ENCODE assay signal across 21 cellular contexts in genomic region chr5:34416501-34417008, GRCh38.
A peak's percentile ranks its signal among the peaks of the same experiment; 100 is the strongest.
DNase-seq lines count a peak whose midpoint lies in the region; ATAC-seq, FAIRE-seq and TF ChIP-seq lines count a peak whose summit lies in the region.
"Had no signal": no experiment of that assay in that cellular context is flagged by ENCODE, and none has a peak within 500 bp of the region (broad histone marks: within the 10 kb centered on the region; RNA-seq: fewer than 3 reads in every experiment).

No MANE protein-coding gene starts in this region.

- no peak overlapping the region for H3K4me3 Mint-ChIP-seq in GM23338
- H3K4me3 Mint-ChIP-seq in neural progenitor cell, result no peak overlapping the region

- in situ Hi-C loops in GM12878 (cut with MboI), result no loop called here

- peaks cover 42% of the 10 kb centered on the region for H3K36me3 Mint-ChIP-seq in GM23338 (ENCODE audit: low read depth)
- H3K36me3 Mint-ChIP-seq in neural progenitor cell, result peaks cover 3% of the 10 kb centered on the region

- H4K20me1 ChIP-seq in GM23338 (replicated peaks; ENCODE audit: insufficient read depth), result no peaks in the 10 kb centered on the region
- no peaks in the 10 kb centered on the region for H4K20me1 ChIP-seq in GM12878 (ENCODE audit: control insufficient read depth, insufficient read depth)
- no peaks in the 10 kb centered on the region for H4K20me1 ChIP-seq in neural progenitor cell (ENCODE audit: low read depth)

- H3K4me2 ChIP-seq in GM23338 (peak overlapping the region; percentile 17), GM12878 (ENCODE audit: control insufficient read depth, insufficient read depth) (no peak overlapping the region), neural progenitor cell (no peak overlapping the region)
- H3K4me2 ChIP-seq: A549 had no signal

- H3K27ac Mint-ChIP-seq in GM23338 (peak overlapping the region; percentile 93), neural progenitor cell (no peak overlapping the region)

- TF ChIP-seq EP300 in GM12878 (IDR thresholded peaks at IDR 0.05; ENCODE audit: borderline replicate concordance in 1 of 2, control insufficient read depth in 1 of 2, low read depth in 2 of 2, low read length in 2 of 2), result no peak

- POLR2A ChIA-PET in GM12878 (lab: Charles Lee), result no interaction called here

- H3K9me2 ChIP-seq in GM23338 (ENCODE audit: insufficient read depth), result no peaks in the 10 kb centered on the region

- H3K4me3 ChIP-seq in GM23338 (no peak overlapping the region), HUES64 (ENCODE audit: low read length) (no peak overlapping the region; the same call in 1 of the 2 replicates), GM12878 (no peak overlapping the region), neural progenitor cell (no peak overlapping the region), uterus (no peak overlapping the region)
- H3K4me3 ChIP-seq: A549, SJCRH30 had no signal

- TF ChIP-seq POLR2A in GM12878 (IDR thresholded peaks at IDR 0.05; ENCODE audit: low read depth, low read length) (no peak), uterus (IDR thresholded peaks at IDR 0.05) (no peak)

- ATAC-seq in GM23338 (no peak; the same call in 2 of the 3 replicates), GM12878 (no peak), GM18498 (IDR thresholded peaks at IDR 0.05; ENCODE audit: unreplicated experiment) (no peak), GM21723 (IDR thresholded peaks at IDR 0.05; ENCODE audit: unreplicated experiment) (no peak)
- ATAC-seq: A549, Panc1 had no signal

- peaks cover 33% of the 10 kb centered on the region for H3K9me3 ChIP-seq in HUES64 (ENCODE audit: insufficient read depth, low read depth, low read length)
- H3K9me3 ChIP-seq in GM12878 (replicated peaks; ENCODE audit: control insufficient read depth, insufficient read depth, low read length), result no peaks in the 10 kb centered on the region; the same call in 2 of the 3 replicates
- H3K9me3 ChIP-seq in neural progenitor cell (ENCODE audit: low read depth), result peaks cover 19% of the 10 kb centered on the region
- H3K9me3 ChIP-seq in uterus, result no peaks in the 10 kb centered on the region
- H3K9me3 ChIP-seq: A549, BE2C had no signal

- H3K4me1 ChIP-seq in GM23338 (ENCODE audit: insufficient read depth) (peaks cover 42% of the 10 kb centered on the region), HUES64 (ENCODE audit: insufficient read depth, low read length) (peaks cover 52% of the 10 kb centered on the region), GM12878 (ENCODE audit: control insufficient read depth, insufficient read depth, low read length) (no peaks in the 10 kb centered on the region), neural progenitor cell (peaks cover 17% of the 10 kb centered on the region), uterus (no peaks in the 10 kb centered on the region)
- H3K4me1 ChIP-seq: BE2C had no signal

- SMC1A ChIA-PET in GM12878 (lab: Charles Lee; ENCODE audit: uncharacterized antibody, unreplicated experiment), result no interaction called here

- H3K27me3 Mint-ChIP-seq in GM23338 (ENCODE audit: insufficient read depth, low read depth, poor library complexity) (peaks cover 6% of the 10 kb centered on the region), neural progenitor cell (ENCODE audit: insufficient read depth, low read depth) (peaks cover 2% of the 10 kb centered on the region)

- FAIRE-seq in GM12878 (lab: Jason Lieb, UNC), result no peak
- FAIRE-seq: A549, HTR-8/SVneo had no signal

- H3K27ac ChIP-seq in GM23338 (ENCODE audit: low read depth) (peak overlapping the region; percentile 96), HUES64 (ENCODE audit: low read depth, low read length) (peak overlapping the region; percentile 88), GM12878 (ENCODE audit: control insufficient read depth, insufficient read depth) (no peak overlapping the region), neural progenitor cell (no peak overlapping the region), uterus (no peak overlapping the region)
- H3K27ac ChIP-seq: A549, SJCRH30 had no signal

- H2AFZ ChIP-seq in GM23338 (no peak overlapping the region), GM12878 (ENCODE audit: control insufficient read depth, low read depth, low read length) (peak overlapping the region; percentile 84), neural progenitor cell (replicated peaks) (peak overlapping the region; percentile 20)

- H3K79me2 ChIP-seq in GM23338 (replicated peaks; ENCODE audit: insufficient read depth) (no peaks in the 10 kb centered on the region), GM12878 (ENCODE audit: control insufficient read depth, insufficient read depth, low read length) (no peaks in the 10 kb centered on the region), neural progenitor cell (ENCODE audit: low read depth) (no peaks in the 10 kb centered on the region)

- CTCF ChIA-PET in GM12878 (lab: Yijun Ruan, JAX), result interaction anchor here (0.6 to 0.9 kb wide), 3 partner anchors 30 to 779 kb away, joined by 3 read pairs; no protein-coding TSS in a partner anchor

- H3K36me3 ChIP-seq in GM23338 (ENCODE audit: insufficient read depth) (peaks cover 18% of the 10 kb centered on the region), HUES64 (ENCODE audit: insufficient read depth, low read length) (peaks cover 6% of the 10 kb centered on the region; the same call in 1 of the 2 replicates), GM12878 (ENCODE audit: control insufficient read depth in 2 of 2, insufficient read depth in 2 of 2, low read length in 1 of 2) (no peaks in the 10 kb centered on the region), neural progenitor cell (no peaks in the 10 kb centered on the region), uterus (no peaks in the 10 kb centered on the region)
- H3K36me3 ChIP-seq: BE2C, SJCRH30 had no signal

- RAD21 ChIA-PET in GM12878 (lab: Charles Lee; ENCODE audit: unreplicated experiment), result no interaction called here

- no peaks in the 10 kb centered on the region; the same call in 1 of the 2 replicates for H3F3A ChIP-seq in GM23338 (replicated peaks; ENCODE audit: low read depth)
- peaks cover 16% of the 10 kb centered on the region for H3F3A ChIP-seq in neural progenitor cell (ENCODE audit: low read depth)

- intact Hi-C loops in GM12878 (cut with micrococcal nuclease; ENCODE audit: unreplicated experiment), result no loop called here
- intact Hi-C loops in uterus (cut with DNase I; ENCODE audit: low total_unique reads), result no loop called here

- H3K27me3 ChIP-seq in GM23338 (ENCODE audit: insufficient read depth) (no peaks in the 10 kb centered on the region), HUES64 (ENCODE audit: insufficient read depth, low read length) (no peaks in the 10 kb centered on the region), GM12878 (replicated peaks in 1 of 2; ENCODE audit: control insufficient read depth in 2 of 2, insufficient read depth in 2 of 2, low read length in 1 of 2) (no peaks in the 10 kb centered on the region), neural progenitor cell (no peaks in the 10 kb centered on the region), uterus (no peaks in the 10 kb centered on the region)
- H3K27me3 ChIP-seq: SJCRH30 had no signal

- peaks cover 43% of the 10 kb centered on the region for H3K4me1 Mint-ChIP-seq in GM23338
- H3K4me1 Mint-ChIP-seq in neural progenitor cell, result peaks cover 10% of the 10 kb centered on the region

- TF ChIP-seq CTCF in GM23338 (conservative IDR thresholded peaks at IDR 0.05; ENCODE audit: low read depth in 2 of 2), result no peak
- no peak for TF ChIP-seq CTCF in GM12878 (IDR thresholded peaks at IDR 0.05 in 2 of 3, conservative IDR thresholded peaks at IDR 0.05 in 1 of 3; ENCODE audit: control insufficient read depth in 2 of 3, extremely low read depth in 1 of 3, insufficient read depth in 1 of 3, low read depth in 3 of 3, low read length in 3 of 3)
- TF ChIP-seq CTCF in neural progenitor cell (IDR thresholded peaks at IDR 0.05), result no peak
- TF ChIP-seq CTCF in uterus (IDR thresholded peaks at IDR 0.05), result no peak

- no peak overlapping the region for H3K9ac ChIP-seq in HUES64 (ENCODE audit: low read depth, low read length)
- no peak overlapping the region for H3K9ac ChIP-seq in GM12878 (ENCODE audit: control insufficient read depth, insufficient read depth, low read length)
- H3K9ac ChIP-seq in neural progenitor cell, result no peak overlapping the region

- DNase-seq in GM23338 (ENCODE audit: low spot score), result peak; percentile 57
- DNase-seq in GM12878 (ENCODE audit: low read depth, low spot score), result no peak
- DNase-seq in neural progenitor cell (ENCODE audit: low spot score), result no peak
- DNase-seq in uterus, result no peak
- DNase-seq: BE2C; COR-L47; DMS79; NCI-H1092 treated with DMSO at 0.1 percent for 48 hours; NCI-H1436 treated with DMSO at 0.1 percent for 48 hours; NCI-H2029; NCI-H226; NCI-H510A treated with DMSO at 0.1 percent for 48 hours; NCI-H748 treated with DMSO at 0.1 percent for 48 hours; NK-92 treated with Interleukin-12 subunit alpha and Interleukin-12 subunit beta, amount 100 ng/mL, for 24 hours; SJCRH30 had no signal

- H3K9me3 Mint-ChIP-seq in GM23338, result peaks cover 44% of the 10 kb centered on the region
- H3K9me3 Mint-ChIP-seq in neural progenitor cell, result peaks cover 15% of the 10 kb centered on the region

- no peak for TF ChIP-seq RAD21 in GM12878 (IDR thresholded peaks at IDR 0.05; ENCODE audit: insufficient read depth, low read depth, low read length)

- no TSS peak for BruUV-seq in GM12878 (replicated peaks; lab: Mats Ljungman, UMichigan)

TF ChIP-seq in GM23338, 12 proteins besides CTCF, POLR2A, EP300 and RAD21 (continues in another document):
- peak; percentile 87 for TF ChIP-seq NANOG (IDR thresholded peaks at IDR 0.05; ENCODE audit: borderline replicate concordance)

Comparison
In these comparisons a context has a peak if more than half of its experiments do, and no peak if none do; other contexts are left out.
1. H3K27ac ChIP-seq: peak in GM23338 (single experiment) and HUES64 (single experiment); none in GM12878 (single experiment), neural progenitor cell (single experiment) and uterus (0 of 2).